Comparison of ENCODE assay signal across 2 cellular contexts in the genomic region with DNA sequence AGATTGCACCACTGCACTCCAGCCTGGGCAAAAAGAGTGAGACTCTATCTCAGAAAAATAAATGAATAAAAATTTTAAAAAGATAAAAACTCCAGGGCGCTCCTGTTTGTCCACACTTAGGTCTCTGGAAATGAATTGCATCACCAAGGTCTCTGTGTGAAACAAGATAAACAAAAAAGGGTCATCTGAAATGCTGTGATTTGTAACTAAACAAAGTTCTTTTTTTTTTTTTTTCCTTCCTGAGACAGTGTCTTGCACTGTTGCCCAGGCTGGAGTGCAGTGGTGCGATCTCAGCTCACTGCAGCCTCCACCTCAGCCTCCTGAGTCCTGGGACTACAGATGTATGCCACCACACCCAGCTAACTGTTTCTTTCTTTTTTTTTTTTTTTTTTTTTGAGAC.
A peak's percentile ranks its signal among the peaks of the same experiment; 100 is the strongest.
TF ChIP-seq lines count a peak whose summit lies in the region.

No MANE protein-coding gene starts in this region.

TF ChIP-seq in GM23338, 12 proteins besides CTCF, POLR2A, EP300 and RAD21:
- TF ChIP-seq POLR2AphosphoS5 (IDR thresholded peaks at IDR 0.05; ENCODE audit: low read depth), result no peak
- no peak for TF ChIP-seq JUNB (IDR thresholded peaks at IDR 0.05; ENCODE audit: unreplicated experiment)
- no peak for TF ChIP-seq EZH2phosphoT487 (IDR thresholded peaks at IDR 0.05; ENCODE audit: unreplicated experiment)
- TF ChIP-seq EZH2 (IDR thresholded peaks at IDR 0.05; ENCODE audit: low read depth, unreplicated experiment), result no peak
- TF ChIP-seq, protein P1, sequence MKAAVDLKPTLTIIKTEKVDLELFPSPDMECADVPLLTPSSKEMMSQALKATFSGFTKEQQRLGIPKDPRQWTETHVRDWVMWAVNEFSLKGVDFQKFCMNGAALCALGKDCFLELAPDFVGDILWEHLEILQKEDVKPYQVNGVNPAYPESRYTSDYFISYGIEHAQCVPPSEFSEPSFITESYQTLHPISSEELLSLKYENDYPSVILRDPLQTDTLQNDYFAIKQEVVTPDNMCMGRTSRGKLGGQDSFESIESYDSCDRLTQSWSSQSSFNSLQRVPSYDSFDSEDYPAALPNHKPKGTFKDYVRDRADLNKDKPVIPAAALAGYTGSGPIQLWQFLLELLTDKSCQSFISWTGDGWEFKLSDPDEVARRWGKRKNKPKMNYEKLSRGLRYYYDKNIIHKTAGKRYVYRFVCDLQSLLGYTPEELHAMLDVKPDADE (IDR thresholded peaks at IDR 0.05), result no peak

TF ChIP-seq in K562, 482 proteins besides CTCF, POLR2A, EP300 and RAD21:
- no peak for TF ChIP-seq CEBPG (CRISPR knock-in tag; IDR thresholded peaks at IDR 0.05)
- TF ChIP-seq CEBPG (tag; conservative IDR thresholded peaks at IDR 0.05 in 1 of 2, IDR thresholded peaks at IDR 0.05 in 1 of 2), result peak in 1 of 2 experiments; percentile 80; a peak in 2 of 4 replicates
- TF ChIP-seq RCOR1 (IDR thresholded peaks at IDR 0.05; ENCODE audit: borderline replicate concordance in 1 of 2, low read depth in 2 of 2, low read length in 2 of 2), result peak in 1 of 2 experiments; percentile 33; a peak in 1 of 4 replicates
- TF ChIP-seq CEBPB (tag; IDR thresholded peaks at IDR 0.05), result peak; percentile 67
- no peak for TF ChIP-seq PHTF2 (CRISPR knock-in tag; IDR thresholded peaks at IDR 0.05)
- TF ChIP-seq, protein P2, sequence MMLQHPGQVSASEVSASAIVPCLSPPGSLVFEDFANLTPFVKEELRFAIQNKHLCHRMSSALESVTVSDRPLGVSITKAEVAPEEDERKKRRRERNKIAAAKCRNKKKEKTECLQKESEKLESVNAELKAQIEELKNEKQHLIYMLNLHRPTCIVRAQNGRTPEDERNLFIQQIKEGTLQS (IDR thresholded peaks at IDR 0.05), result peak; percentile 73
- TF ChIP-seq, protein P2 (CRISPR knock-in tag; conservative IDR thresholded peaks at IDR 0.05), result no peak
- peak in 1 of 2 experiments; percentile 45; a peak in 1 of 4 replicates for TF ChIP-seq KDM1A (IDR thresholded peaks at IDR 0.05)
- TF ChIP-seq ZNF134 (CRISPR knock-in tag; conservative IDR thresholded peaks at IDR 0.05), result no peak
- TF ChIP-seq ZNF121 (CRISPR knock-in tag; conservative IDR thresholded peaks at IDR 0.05), result peak; percentile 68
